12 cellular contexts compared by ENCODE assay signal in the genomic region with DNA sequence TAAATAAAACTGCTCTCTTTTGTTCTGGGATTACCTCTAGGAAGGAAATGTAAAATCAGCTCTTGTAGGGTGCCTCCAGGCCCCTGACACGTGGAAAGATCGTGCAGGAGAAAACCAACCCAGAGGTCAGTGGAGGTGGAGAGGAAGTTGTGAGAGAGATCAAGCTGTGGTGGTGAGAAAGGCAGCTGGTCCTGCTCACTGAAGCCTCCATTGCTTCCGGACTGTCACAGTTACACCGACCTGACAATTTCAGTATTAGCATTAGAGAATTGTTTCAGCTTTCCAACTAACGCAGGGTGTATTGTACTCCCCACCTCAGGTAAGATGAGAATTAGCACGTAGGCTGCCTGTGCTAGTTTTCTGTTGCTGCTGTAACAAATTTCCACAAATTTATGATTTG. TPM values are rescaled to one million over a fixed set of nuclear protein-coding genes. Genes with fewer than 3 reads are reported as not detected.
"Had no signal": no experiment of that assay in that cellular context is flagged by ENCODE, and none has a peak within 500 bp of the region (broad histone marks: within the 10 kb centered on the region; RNA-seq: fewer than 3 reads in every experiment).

No MANE protein-coding gene starts in this region.

RNA-seq across cellular contexts. Expression of gene FAM25C, which starts 30.6 kb away (rescaled TPM):
- total RNA-seq: activated CD4-positive, alpha-beta memory T cell treated with anti-CD3 and anti-CD28 coated beads for 36 hours; activated naive CD8-positive, alpha-beta T cell treated with anti-CD3 and anti-CD28 coated beads for 36 hours; astrocyte; dermis blood vessel endothelial cell; fibroblast of lung; heart right ventricle; left cardiac atrium; natural killer cell treated with Interleukin-12 subunit alpha and Interleukin-12 subunit beta and Interleukin-15 and Interleukin-18, amount 100 ng/mL, for 72 hours; osteocyte; progenitor cell of endocrine pancreas; temporal lobe; transverse colon had no signal
- polyA plus RNA-seq: fibroblast of lung, heart right ventricle had no signal

RNA-seq across cellular contexts. Expression of gene NPY4R2, which starts 50.5 kb away (rescaled TPM):
- total RNA-seq: activated CD4-positive, alpha-beta memory T cell treated with anti-CD3 and anti-CD28 coated beads for 36 hours; activated naive CD8-positive, alpha-beta T cell treated with anti-CD3 and anti-CD28 coated beads for 36 hours; astrocyte; dermis blood vessel endothelial cell; fibroblast of lung; heart right ventricle; natural killer cell treated with Interleukin-12 subunit alpha and Interleukin-12 subunit beta and Interleukin-15 and Interleukin-18, amount 100 ng/mL, for 72 hours; osteocyte; progenitor cell of endocrine pancreas had no signal
- polyA plus RNA-seq: fibroblast of lung, heart right ventricle had no signal
